9 cellular contexts compared by ENCODE assay signal in the genomic region with DNA sequence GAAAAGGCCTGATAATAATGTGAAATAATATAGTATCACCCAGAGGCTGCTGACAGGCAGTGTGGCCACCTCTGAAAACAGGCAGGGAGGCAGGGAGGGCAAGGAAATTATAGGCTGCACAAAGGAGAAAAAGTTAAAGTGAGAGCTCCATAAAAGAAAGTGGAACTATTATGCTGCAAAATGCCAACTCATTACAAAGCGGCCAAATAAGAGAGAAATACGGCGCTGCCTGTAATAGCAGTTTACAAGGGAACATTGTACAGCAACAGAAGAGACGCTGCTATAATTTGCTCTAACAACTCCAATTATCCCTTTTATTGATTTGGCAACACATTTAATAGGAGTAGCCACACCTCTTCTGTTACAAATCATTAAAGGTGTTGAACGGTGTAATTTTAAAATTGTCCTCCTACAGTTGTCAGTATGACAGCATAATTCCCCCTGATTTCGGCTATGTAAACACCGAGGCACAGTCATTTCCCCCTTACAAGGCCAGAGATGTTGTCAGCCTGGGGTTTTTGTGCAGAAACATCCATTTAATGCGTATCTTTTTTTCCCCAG.
DNase-seq lines count a peak whose midpoint lies in the region; ATAC-seq and TF ChIP-seq lines count a peak whose summit lies in the region.
"Had no signal": no experiment of that assay in that cellular context is flagged by ENCODE, and none has a peak within 500 bp of the region (broad histone marks: within the 10 kb centered on the region; RNA-seq: fewer than 3 reads in every experiment).

No MANE protein-coding gene starts in this region.

- no peak overlapping the region for H4K12ac ChIP-seq in trophoblast cell (ENCODE audit: low read depth, low read length)

- H3K27me3 ChIP-seq in colonic mucosa (no peaks in the 10 kb centered on the region), trophoblast cell (ENCODE audit: insufficient read depth, low read length) (no peaks in the 10 kb centered on the region)

- no peak for TF ChIP-seq CTCF in colonic mucosa (IDR thresholded peaks at IDR 0.05)

- H3K4me1 ChIP-seq in colonic mucosa: no peaks in the 10 kb centered on the region
- peaks cover 3 to 4% of the 10 kb centered on the region in 2 experiments for H3K4me1 ChIP-seq in trophoblast cell (ENCODE audit: control insufficient read depth in 1 of 2, insufficient read depth in 2 of 2, low read length in 2 of 2)

- DNase-seq in DMS 273 (lab: John Stamatoyannopoulos, UW; ENCODE audit: unreplicated experiment): peak; percentile 24
- no peak for DNase-seq in DMS 273 treated with DMSO at 0.1 percent for 48 hours (lab: John Stamatoyannopoulos, UW)
- DNase-seq in NCI-H1436 (lab: John Stamatoyannopoulos, UW): peak; percentile 98
- no peak for DNase-seq in colonic mucosa
- DNase-seq in trophoblast cell: no peak
- no peak for DNase-seq in NCI-H2196 (lab: John Stamatoyannopoulos, UW; ENCODE audit: unreplicated experiment)
- no peak for DNase-seq in NCI-H2171 treated with DMSO at 0.1 percent for 48 hours (lab: John Stamatoyannopoulos, UW)

- WGBS in trophoblast cell (ENCODE audit: extremely low coverage, insufficient coverage, insufficient read length): no CpG with 5 or more reads among the region's 8 CpGs

- H3K4ac ChIP-seq in trophoblast cell (ENCODE audit: low read depth, low read length): no peak overlapping the region

- H3K79me1 ChIP-seq in trophoblast cell (ENCODE audit: low read length): no peaks in the 10 kb centered on the region

- H3K18ac ChIP-seq in trophoblast cell (ENCODE audit: low read length): no peak overlapping the region

- H2BK5ac ChIP-seq in trophoblast cell (ENCODE audit: low read depth, low read length, poor library complexity): no peak overlapping the region

- H2BK12ac ChIP-seq in trophoblast cell (ENCODE audit: low read length): no peak overlapping the region

- H3K79me2 ChIP-seq in trophoblast cell (ENCODE audit: control insufficient read depth, insufficient read depth, low read length, poor library complexity): no peaks in the 10 kb centered on the region

- no peak overlapping the region for H4K8ac ChIP-seq in trophoblast cell (ENCODE audit: low read depth, low read length)

- ATAC-seq in GM21723 (IDR thresholded peaks at IDR 0.05; ENCODE audit: unreplicated experiment): no peak

- H2AK5ac ChIP-seq in trophoblast cell (ENCODE audit: low read length): no peak overlapping the region

- H3K9ac ChIP-seq in colonic mucosa (ENCODE audit: low read depth in 2 of 2, low read length in 2 of 2) (peak overlapping the region in 1 of 2 donors; percentile 30), trophoblast cell (ENCODE audit: low read length) (no peak overlapping the region)

- H3K23ac ChIP-seq in trophoblast cell (ENCODE audit: low read length): no peak overlapping the region

- H3K27ac ChIP-seq in colonic mucosa (peak overlapping the region; percentile 55), trophoblast cell (ENCODE audit: low read depth, low read length) (no peak overlapping the region)
- H3K27ac ChIP-seq: 22Rv1 had no signal

- peak overlapping the region; percentile 39 for H3K4me3 ChIP-seq in colonic mucosa
- H3K4me3 ChIP-seq in trophoblast cell (ENCODE audit: low read depth, low read length): no peak overlapping the region

- no peak overlapping the region for H2AFZ ChIP-seq in trophoblast cell (ENCODE audit: insufficient read depth, low read length, poor library complexity)

- H3K9me3 ChIP-seq in colonic mucosa: no peaks in the 10 kb centered on the region
- H3K9me3 ChIP-seq in trophoblast cell (ENCODE audit: insufficient read depth, low read depth, low read length): no peaks in the 10 kb centered on the region

- H3K14ac ChIP-seq in trophoblast cell (ENCODE audit: low read length): no peak overlapping the region

- no peaks in the 10 kb centered on the region for H3K36me3 ChIP-seq in colonic mucosa
- H3K36me3 ChIP-seq in trophoblast cell (ENCODE audit: control insufficient read depth in 1 of 2, insufficient read depth in 2 of 2, low read length in 2 of 2): no peaks in the 10 kb centered on the region

- H3K4me2 ChIP-seq in trophoblast cell (ENCODE audit: low read length): peak overlapping the region; percentile 80

- no peak overlapping the region for H4K91ac ChIP-seq in trophoblast cell (ENCODE audit: low read depth, low read length)

- intact Hi-C loops in colonic mucosa (cut with DNase I): no loop called here

- no peak overlapping the region for H2BK120ac ChIP-seq in trophoblast cell (ENCODE audit: insufficient read depth, low read length, poor library complexity)

Comparison
In these comparisons a context has a peak if more than half of its experiments do, and no peak if none do; other contexts are left out.
1. DNase-seq: peak in DMS 273 (single experiment) and NCI-H1436 (single experiment); none in DMS 273 treated with DMSO at 0.1 percent for 48 hours (single experiment), colonic mucosa (single experiment), trophoblast cell (0 of 2), NCI-H2196 (single experiment) and NCI-H2171 treated with DMSO at 0.1 percent for 48 hours (single experiment).